In genomic region chr14:93133476-93133875, GRCh38 we compare ENCODE assay signal across 13 cellular contexts. TPM values are rescaled to one million over a fixed set of nuclear protein-coding genes. Genes with fewer than 3 reads are reported as not detected.
DNase-seq lines count a peak whose midpoint lies in the region; ATAC-seq lines count a peak whose summit lies in the region.
"Had no signal": no experiment of that assay in that cellular context is flagged by ENCODE, and none has a peak within 500 bp of the region (broad histone marks: within the 10 kb centered on the region; RNA-seq: fewer than 3 reads in every experiment).

No MANE protein-coding gene starts in this region.

- H3K27ac Mint-ChIP-seq in T-cell = no peak overlapping the region
- H3K27ac Mint-ChIP-seq in activated CD8-positive, alpha-beta memory T cell treated with anti-CD3 and anti-CD28 coated beads, Interleukin-2, amount 10 ng/mL, durations not matched to agents 7 days and 5 days = no peak overlapping the region
- H3K27ac Mint-ChIP-seq: stimulated activated naive CD8-positive, alpha-beta T cell treated with anti-CD3 and anti-CD28 coated beads, Interleukin-15, Interleukin-2, amounts not matched to agents 100 ng/mL and 50 ng/mL, for 24 hours had no signal

- no peak overlapping the region for H2BK120ac ChIP-seq in trophoblast cell (ENCODE audit: insufficient read depth, low read length, poor library complexity)

- no peaks in the 10 kb centered on the region for H3K9me3 ChIP-seq in trophoblast cell (ENCODE audit: insufficient read depth, low read depth, low read length)

- no peak overlapping the region for H2BK5ac ChIP-seq in trophoblast cell (ENCODE audit: low read depth, low read length, poor library complexity)

- H3K23ac ChIP-seq in trophoblast cell (ENCODE audit: low read length) = no peak overlapping the region

- CTCF ChIA-PET in T-cell (lab: Charles Lee) = interaction anchor here in 1 of 2 donors (0.6 to 5.6 kb wide), 2 partner anchors 19 to 52 kb away, joined by 6 to 66 read pairs; partner anchors contain the start of genes ITPK1 and LYSET
- CTCF ChIA-PET in activated CD8-positive, alpha-beta memory T cell treated with anti-CD3 and anti-CD28 coated beads, Interleukin-2, amount 10 ng/mL, durations not matched to agents 7 days and 5 days (lab: Charles Lee) = interaction anchor here (0.7 to 13.7 kb wide), 11 partner anchors 16 to 186 kb away, joined by 3 to 269 read pairs (median 5); partner anchors contain the start of gene ITPK1

- no peak overlapping the region for H3K4me3 ChIP-seq in trophoblast cell (ENCODE audit: low read depth, low read length)

- no peaks in the 10 kb centered on the region for H3K36me3 Mint-ChIP-seq in T-cell
- H3K36me3 Mint-ChIP-seq in activated CD8-positive, alpha-beta memory T cell treated with anti-CD3 and anti-CD28 coated beads, Interleukin-2, amount 10 ng/mL, durations not matched to agents 7 days and 5 days = no peaks in the 10 kb centered on the region

- no peak for ATAC-seq in T-cell (replicated peaks in 1 of 4)
- no peak for ATAC-seq in activated CD8-positive, alpha-beta memory T cell treated with anti-CD3 and anti-CD28 coated beads, Interleukin-2, amount 10 ng/mL, durations not matched to agents 7 days and 5 days
- no peak for ATAC-seq in HG03175 (IDR thresholded peaks at IDR 0.05; ENCODE audit: unreplicated experiment)
- ATAC-seq: SK-N-SH treated with all-trans-retinoic acid at 6 μM for 48 hours had no signal

- H3K4me2 ChIP-seq in trophoblast cell (ENCODE audit: low read length) = no peak overlapping the region

- H3K14ac ChIP-seq in trophoblast cell (ENCODE audit: low read length) = no peak overlapping the region

- H3K27me3 ChIP-seq in trophoblast cell (ENCODE audit: insufficient read depth, low read length) = no peaks in the 10 kb centered on the region

- peak overlapping the region; percentile 4 for H3K27ac ChIP-seq in epithelial cell of prostate
- H3K27ac ChIP-seq in trophoblast cell (ENCODE audit: low read depth, low read length) = no peak overlapping the region

- no peak overlapping the region for H2AFZ ChIP-seq in trophoblast cell (ENCODE audit: insufficient read depth, low read length, poor library complexity)

- H3K79me1 ChIP-seq in trophoblast cell (ENCODE audit: low read length) = no peaks in the 10 kb centered on the region

- POLR2A ChIA-PET in T-cell (lab: Charles Lee) = no interaction called here

- no peak overlapping the region for H3K18ac ChIP-seq in trophoblast cell (ENCODE audit: low read length)

- H4K8ac ChIP-seq in trophoblast cell (ENCODE audit: low read depth, low read length) = no peak overlapping the region

- H3K9me3 Mint-ChIP-seq in T-cell = no peaks in the 10 kb centered on the region
- H3K9me3 Mint-ChIP-seq in activated CD8-positive, alpha-beta memory T cell treated with anti-CD3 and anti-CD28 coated beads, Interleukin-2, amount 10 ng/mL, durations not matched to agents 7 days and 5 days (ENCODE audit: low read depth) = no peaks in the 10 kb centered on the region
- H3K9me3 Mint-ChIP-seq: stimulated activated naive CD8-positive, alpha-beta T cell treated with anti-CD3 and anti-CD28 coated beads, Interleukin-15, Interleukin-2, amounts not matched to agents 100 ng/mL and 50 ng/mL, for 24 hours had no signal

- no peak overlapping the region for H4K91ac ChIP-seq in trophoblast cell (ENCODE audit: low read depth, low read length)

- DNase-seq in EH (ENCODE audit: low read depth) (peak; percentile 84), NOMO-1 treated with DMSO at 0.1 percent for 48 hours (lab: John Stamatoyannopoulos, UW; ENCODE audit: unreplicated experiment) (peak; percentile 94), epithelial cell of prostate (ENCODE audit: low read depth, low spot score) (no peak), trophoblast cell (peak; percentile 72 to 87), SHP77 (lab: John Stamatoyannopoulos, UW) (no peak), T-cell (no peak)
- DNase-seq in activated CD8-positive, alpha-beta memory T cell treated with anti-CD3 and anti-CD28 coated beads, Interleukin-2, amount 10 ng/mL, durations not matched to agents 7 days and 5 days = no peak
- DNase-seq: activated CD4-positive, alpha-beta T cell treated with anti-CD3 and anti-CD28 coated beads for 1 hour; MM.1S; NCI-H446 treated with DMSO at 0.1 percent for 48 hours had no signal

- no peak overlapping the region for H3K9ac ChIP-seq in trophoblast cell (ENCODE audit: low read length)

- no peak overlapping the region for H4K12ac ChIP-seq in trophoblast cell (ENCODE audit: low read depth, low read length)

- no peak overlapping the region for H3K4ac ChIP-seq in trophoblast cell (ENCODE audit: low read depth, low read length)

- H2BK12ac ChIP-seq in trophoblast cell (ENCODE audit: low read length) = no peak overlapping the region

- no CpG with 5 or more reads among the region's 8 CpGs for WGBS in trophoblast cell (ENCODE audit: extremely low coverage, insufficient coverage, insufficient read length)

- H3K27me3 Mint-ChIP-seq in T-cell = no peaks in the 10 kb centered on the region
- peaks cover 6% of the 10 kb centered on the region for H3K27me3 Mint-ChIP-seq in activated CD8-positive, alpha-beta memory T cell treated with anti-CD3 and anti-CD28 coated beads, Interleukin-2, amount 10 ng/mL, durations not matched to agents 7 days and 5 days
- H3K27me3 Mint-ChIP-seq: stimulated activated naive CD8-positive, alpha-beta T cell treated with anti-CD3 and anti-CD28 coated beads, Interleukin-15, Interleukin-2, amounts not matched to agents 100 ng/mL and 50 ng/mL, for 24 hours had no signal

- no peaks in the 10 kb centered on the region for H3K4me1 Mint-ChIP-seq in T-cell
- H3K4me1 Mint-ChIP-seq in activated CD8-positive, alpha-beta memory T cell treated with anti-CD3 and anti-CD28 coated beads, Interleukin-2, amount 10 ng/mL, durations not matched to agents 7 days and 5 days = no peaks in the 10 kb centered on the region

- H3K79me2 ChIP-seq in trophoblast cell (ENCODE audit: control insufficient read depth, insufficient read depth, low read length, poor library complexity) = no peaks in the 10 kb centered on the region

- H3K4me1 ChIP-seq in trophoblast cell (ENCODE audit: control insufficient read depth in 1 of 2, insufficient read depth in 2 of 2, low read length in 2 of 2) = peaks cover 0 to 5% of the 10 kb centered on the region in 2 experiments

- no peak overlapping the region for H2AK5ac ChIP-seq in trophoblast cell (ENCODE audit: low read length)

- no peaks in the 10 kb centered on the region for H3K36me3 ChIP-seq in trophoblast cell (ENCODE audit: control insufficient read depth in 1 of 2, insufficient read depth in 2 of 2, low read length in 2 of 2)

- H3K4me3 Mint-ChIP-seq in T-cell = no peak overlapping the region
- no peak overlapping the region for H3K4me3 Mint-ChIP-seq in activated CD8-positive, alpha-beta memory T cell treated with anti-CD3 and anti-CD28 coated beads, Interleukin-2, amount 10 ng/mL, durations not matched to agents 7 days and 5 days
- H3K4me3 Mint-ChIP-seq: stimulated activated naive CD8-positive, alpha-beta T cell treated with anti-CD3 and anti-CD28 coated beads, Interleukin-15, Interleukin-2, amounts not matched to agents 100 ng/mL and 50 ng/mL, for 24 hours had no signal

RNA-seq across cellular contexts. Expression of gene ITPK1, which starts 17.8 kb away (rescaled TPM):
- polyA plus RNA-seq in trophoblast cell (2013) = 14.2 and 14.7 TPM in 2 replicates
- total RNA-seq in T-cell = 10 to 100 TPM; 28.0 to 43.0 (median 39.5) TPM
- total RNA-seq in activated CD8-positive, alpha-beta memory T cell treated with anti-CD3 and anti-CD28 coated beads, Interleukin-2, amount 10 ng/mL, durations not matched to agents 7 days and 5 days = 100 to 1,000 TPM in 1 of 2 experiments, 10 to 100 TPM in 1; 96.1 to 103 TPM

RNA-seq across cellular contexts. Expression of gene MOAP1, which starts 51.2 kb away (rescaled TPM):
- 10.5 and 10.6 TPM in 2 replicates for polyA plus RNA-seq in trophoblast cell (2013)
- 10 to 100 TPM; 45.1 to 96.8 (median 47.9) TPM for total RNA-seq in T-cell
- total RNA-seq in activated CD8-positive, alpha-beta memory T cell treated with anti-CD3 and anti-CD28 coated beads, Interleukin-2, amount 10 ng/mL, durations not matched to agents 7 days and 5 days = 10 to 100 TPM; 18.2 to 19.5 TPM

RNA-seq across cellular contexts. Expression of gene LYSET, which starts 51.6 kb away (rescaled TPM):
- polyA plus RNA-seq in trophoblast cell (2013) = 17.1 and 17.2 TPM in 2 replicates
- 10 to 100 TPM in 4 of 5 donors, 1 to 10 TPM in 1; 7.9 to 16.9 (median 14.8) TPM for total RNA-seq in T-cell
- 1 to 10 TPM; 6.3 to 9.7 TPM for total RNA-seq in activated CD8-positive, alpha-beta memory T cell treated with anti-CD3 and anti-CD28 coated beads, Interleukin-2, amount 10 ng/mL, durations not matched to agents 7 days and 5 days

Comparison
In these comparisons a context has a peak if more than half of its experiments do, and no peak if none do; other contexts are left out.
1. DNase-seq: peak in EH (single experiment), NOMO-1 treated with DMSO at 0.1 percent for 48 hours (single experiment) and trophoblast cell (2 of 2); none in epithelial cell of prostate (single experiment), SHP77 (0 of 2), T-cell (0 of 34) and activated CD8-positive, alpha-beta memory T cell treated with anti-CD3 and anti-CD28 coated beads, Interleukin-2, amount 10 ng/mL, durations not matched to agents 7 days and 5 days (single experiment).